ENCODE assay signal across 14 cellular contexts in genomic region chr17:50620848-50621247, GRCh38. TPM values are rescaled to one million over a fixed set of nuclear protein-coding genes. Genes with fewer than 3 reads are reported as not detected.
A peak's percentile ranks its signal among the peaks of the same experiment; 100 is the strongest.
DNase-seq lines count a peak whose midpoint lies in the region; ATAC-seq and TF ChIP-seq lines count a peak whose summit lies in the region.
"Had no signal": no experiment of that assay in that cellular context is flagged by ENCODE, and none has a peak within 500 bp of the region (broad histone marks: within the 10 kb centered on the region; RNA-seq: fewer than 3 reads in every experiment).

No MANE protein-coding gene starts in this region.

- TF ChIP-seq POLR2A in prostate gland (IDR thresholded peaks at IDR 0.05) = no peak

- H3K27ac Mint-ChIP-seq in nephron progenitor cell = no peak overlapping the region
- H3K27ac Mint-ChIP-seq: CD4-positive, alpha-beta memory T cell; natural killer cell treated with Interleukin-12 subunit alpha and Interleukin-12 subunit beta and Interleukin-15 and Interleukin-18, amount 100 ng/mL, for 72 hours; T-helper 1 cell treated with Interleukin-12 subunit alpha and Interleukin-12 subunit beta and Interleukin-4 antibody, amounts not matched to agents 30 μg/mL and 1 μg/mL, for 36 hours had no signal

- H3K9me2 ChIP-seq in Loucy (replicated peaks; ENCODE audit: low read depth, low read length) = no peaks in the 10 kb centered on the region

- no peaks in the 10 kb centered on the region for H3F3A ChIP-seq in Loucy (ENCODE audit: low read depth)

- H3K4me1 ChIP-seq in Loucy (ENCODE audit: insufficient read depth, low read length, poor library complexity, severe bottlenecking) (peaks cover 27% of the 10 kb centered on the region), prostate gland (replicated peaks) (no peaks in the 10 kb centered on the region)

- no peak for ATAC-seq in HG03196 (IDR thresholded peaks at IDR 0.05; ENCODE audit: unreplicated experiment)
- ATAC-seq: natural killer cell treated with Interleukin-12 subunit alpha and Interleukin-12 subunit beta and Interleukin-15 and Interleukin-18, amount 100 ng/mL, for 72 hours had no signal

- H3K9me3 ChIP-seq in Loucy (ENCODE audit: insufficient read depth, low read depth, low read length) = no peaks in the 10 kb centered on the region
- H3K9me3 ChIP-seq in prostate gland = no peaks in the 10 kb centered on the region
- H3K9me3 ChIP-seq: spleen, thyroid gland had no signal

- H3K4me1 Mint-ChIP-seq in nephron progenitor cell = peaks cover 63% of the 10 kb centered on the region
- H3K4me1 Mint-ChIP-seq: CD4-positive, alpha-beta memory T cell had no signal

- H3K9ac ChIP-seq in Loucy (ENCODE audit: low read depth, low read length, poor library complexity, severe bottlenecking) = no peak overlapping the region

- H3K79me2 ChIP-seq in Loucy (ENCODE audit: insufficient read depth, low read length) = no peaks in the 10 kb centered on the region

- no peak overlapping the region for H3K4me2 ChIP-seq in Loucy (ENCODE audit: low read depth, low read length, poor library complexity, severe bottlenecking)

- H3K27ac ChIP-seq in brain microvascular endothelial cell (no peak overlapping the region), prostate gland (no peak overlapping the region)
- H3K27ac ChIP-seq: spleen, thyroid gland had no signal

- H2AFZ ChIP-seq in Loucy (ENCODE audit: low read length) = no peak overlapping the region

- no peaks in the 10 kb centered on the region for H3K36me3 Mint-ChIP-seq in nephron progenitor cell (ENCODE audit: low read depth)
- H3K36me3 Mint-ChIP-seq: CD4-positive, alpha-beta memory T cell; natural killer cell treated with Interleukin-12 subunit alpha and Interleukin-12 subunit beta and Interleukin-15 and Interleukin-18, amount 100 ng/mL, for 72 hours had no signal

- H3K9me3 Mint-ChIP-seq in nephron progenitor cell = no peaks in the 10 kb centered on the region
- H3K9me3 Mint-ChIP-seq: CD4-positive, alpha-beta memory T cell; natural killer cell treated with Interleukin-12 subunit alpha and Interleukin-12 subunit beta and Interleukin-15 and Interleukin-18, amount 100 ng/mL, for 72 hours; T-helper 1 cell treated with Interleukin-12 subunit alpha and Interleukin-12 subunit beta and Interleukin-4 antibody, amounts not matched to agents 30 μg/mL and 1 μg/mL, for 36 hours had no signal

- H3K4me3 ChIP-seq in GM12864 (ENCODE audit: low read depth, low read length) (no peak overlapping the region), Loucy (ENCODE audit: low read length, poor library complexity, severe bottlenecking) (no peak overlapping the region), brain microvascular endothelial cell (ENCODE audit: low read depth, low read length) (no peak overlapping the region), prostate gland (no peak overlapping the region)
- H3K4me3 ChIP-seq: spleen, thyroid gland had no signal

- peak; percentile 27 for TF ChIP-seq CTCF in GM12864 (IDR thresholded peaks at IDR 0.05; ENCODE audit: low read depth, low read length, missing control alignments)
- TF ChIP-seq CTCF in Loucy (conservative IDR thresholded peaks at IDR 0.05; ENCODE audit: low read length) = peak; percentile 58
- TF ChIP-seq CTCF in brain microvascular endothelial cell (IDR thresholded peaks at IDR 0.05; ENCODE audit: low read depth, low read length, missing control alignments) = peak; percentile 47
- peak; percentile 34 for TF ChIP-seq CTCF in nephron progenitor cell (IDR thresholded peaks at IDR 0.05)
- no peak for TF ChIP-seq CTCF in prostate gland (IDR thresholded peaks at IDR 0.05)

- peaks cover 22% of the 10 kb centered on the region for H3K27me3 Mint-ChIP-seq in nephron progenitor cell (ENCODE audit: low read depth, poor library complexity)

- no peaks in the 10 kb centered on the region for H3K36me3 ChIP-seq in Loucy (ENCODE audit: insufficient read depth, low read length)
- H3K36me3 ChIP-seq in brain microvascular endothelial cell (replicated peaks) = no peaks in the 10 kb centered on the region
- no peaks in the 10 kb centered on the region for H3K36me3 ChIP-seq in prostate gland
- H3K36me3 ChIP-seq: spleen, thyroid gland had no signal

- in situ Hi-C loops in brain microvascular endothelial cell (cut with HindIII; ENCODE audit: low pct_ligation_motif_present, low sequenced_read_pairs) = no loop called here

- no peaks in the 10 kb centered on the region for H3K27me3 ChIP-seq in Loucy (ENCODE audit: insufficient read depth, low read length, poor library complexity, severe bottlenecking)
- H3K27me3 ChIP-seq in brain microvascular endothelial cell (replicated peaks) = no peaks in the 10 kb centered on the region
- no peaks in the 10 kb centered on the region for H3K27me3 ChIP-seq in prostate gland (replicated peaks; ENCODE audit: insufficient read depth)
- H3K27me3 ChIP-seq: thyroid gland had no signal

- H3K4me3 Mint-ChIP-seq in nephron progenitor cell = no peak overlapping the region
- H3K4me3 Mint-ChIP-seq: CD4-positive, alpha-beta memory T cell; natural killer cell treated with Interleukin-12 subunit alpha and Interleukin-12 subunit beta and Interleukin-15 and Interleukin-18, amount 100 ng/mL, for 72 hours; T-helper 1 cell treated with Interleukin-12 subunit alpha and Interleukin-12 subunit beta and Interleukin-4 antibody, amounts not matched to agents 30 μg/mL and 1 μg/mL, for 36 hours had no signal

- DNase-seq in GM12864 (ENCODE audit: low read depth) (no peak), brain microvascular endothelial cell (no peak), nephron progenitor cell (no peak), prostate gland (ENCODE audit: low spot score) (no peak), NCI-H2029 (lab: John Stamatoyannopoulos, UW) (no peak)
- no peak for DNase-seq in activated CD4-positive, alpha-beta T cell treated with anti-CD3 and anti-CD28 coated beads for 1 hour
- DNase-seq: activated CD4-positive, alpha-beta T cell treated with anti-CD3 and anti-CD28 coated beads, Interleukin-2, amount 50 U/mL, for 1 hour; CD4-positive, alpha-beta memory T cell; spleen; thyroid gland had no signal

- intact Hi-C loops in prostate gland (cut with DNase I) = no loop called here

- WGBS in prostate gland = 60% methylated on average over 17 of the region's 17 CpGs

- H4K20me1 ChIP-seq in Loucy (ENCODE audit: insufficient read depth, low read length, poor library complexity, severe bottlenecking) = no peaks in the 10 kb centered on the region

RNA-seq across cellular contexts. Expression of gene ABCC3, which starts 13.8 kb away (rescaled TPM):
- 10 to 100 TPM; 65.9 to 66.1 TPM for total RNA-seq in prostate gland
- total RNA-seq: natural killer cell treated with Interleukin-12 subunit alpha and Interleukin-12 subunit beta and Interleukin-15 and Interleukin-18, amount 100 ng/mL, for 72 hours had no signal

Comparison
In these comparisons a context has a peak if more than half of its experiments do, and no peak if none do; other contexts are left out.
1. CTCF ChIP-seq: peak in GM12864 (single experiment), Loucy (single experiment), brain microvascular endothelial cell (single experiment) and nephron progenitor cell (single experiment); none in prostate gland (0 of 4).